9 cellular contexts compared by ENCODE assay signal in the genomic region with DNA sequence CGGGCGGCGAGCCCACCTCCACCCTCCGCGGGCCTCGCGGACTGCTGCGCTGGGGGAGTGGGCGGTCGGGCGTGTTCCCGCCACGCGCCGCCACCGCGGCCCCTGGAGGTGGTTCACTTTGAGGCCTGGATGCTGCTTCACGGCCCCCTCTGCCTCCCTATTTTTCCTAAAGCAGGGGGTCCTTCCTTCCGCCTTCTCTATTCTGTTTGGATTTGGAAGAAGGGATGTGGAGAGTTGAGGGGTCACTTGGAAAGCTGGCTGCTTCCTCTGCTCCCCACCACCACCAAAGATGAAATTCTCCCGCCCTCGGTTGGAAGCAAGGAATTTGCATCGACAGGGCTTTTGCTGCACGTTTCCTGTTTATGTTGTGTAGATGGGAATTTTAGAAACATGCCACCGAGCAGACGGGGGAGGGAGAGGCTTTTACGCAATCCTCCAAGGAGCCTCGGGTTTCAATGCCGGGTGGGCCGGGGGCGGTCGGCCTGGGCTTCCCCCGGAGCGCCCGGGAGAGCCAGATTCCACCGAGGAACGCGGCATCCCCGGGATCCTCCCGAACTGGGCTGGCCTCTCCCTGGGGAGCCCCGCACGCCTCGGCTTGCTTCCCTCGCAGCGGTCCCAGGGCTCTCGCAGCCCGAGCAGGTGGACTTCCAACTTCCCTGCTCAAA. TPM values are rescaled to one million over a fixed set of nuclear protein-coding genes. Genes with fewer than 3 reads are reported as not detected.
DNase-seq lines count a peak whose midpoint lies in the region; ATAC-seq, FAIRE-seq and TF ChIP-seq lines count a peak whose summit lies in the region.
"Had no signal": no experiment of that assay in that cellular context is flagged by ENCODE, and none has a peak within 500 bp of the region (broad histone marks: within the 10 kb centered on the region; RNA-seq: fewer than 3 reads in every experiment).

No MANE protein-coding gene starts in this region.

- H3K9me3 Mint-ChIP-seq in CD4-positive, CD25-positive, alpha-beta regulatory T cell = peaks cover 0 to 9% (median 0%) of the 10 kb centered on the region in 7 donors
- H3K9me3 Mint-ChIP-seq in activated naive CD8-positive, alpha-beta T cell (ENCODE audit: low read depth) = no peaks in the 10 kb centered on the region

- H3K36me3 ChIP-seq in CD4-positive, CD25-positive, alpha-beta regulatory T cell (ENCODE audit: control insufficient read depth, insufficient read depth, low read length) = no peaks in the 10 kb centered on the region
- H3K36me3 ChIP-seq in HUES6 (ENCODE audit: control insufficient read depth, insufficient read depth, low read length) (no peaks in the 10 kb centered on the region), pancreas (no peaks in the 10 kb centered on the region)

- H3K27ac ChIP-seq in CD4-positive, CD25-positive, alpha-beta regulatory T cell (ENCODE audit: insufficient read depth, low read length, poor library complexity, severe bottlenecking) = no peak overlapping the region
- H3K27ac ChIP-seq in HUES6 (ENCODE audit: low read depth, low read length) = peak overlapping the region; percentile 92
- peak overlapping the region; percentile 68 to 93 (median 84) for H3K27ac ChIP-seq in pancreas

- no peak for TF ChIP-seq CTCF in pancreas (IDR thresholded peaks at IDR 0.05)

- intact Hi-C loops in Right ventricle myocardium superior (cut with DNase I) (no loop called here), pancreas (cut with DNase I) (no loop called here)

- peaks cover 42% of the 10 kb centered on the region for H3K27me3 ChIP-seq in CD4-positive, CD25-positive, alpha-beta regulatory T cell (ENCODE audit: control insufficient read depth, insufficient read depth, low read length)
- H3K27me3 ChIP-seq in HUES6 (ENCODE audit: control insufficient read depth, insufficient read depth, low read length) = peaks cover 9% of the 10 kb centered on the region; the same call in 1 of the 2 replicates
- H3K27me3 ChIP-seq in pancreas = no peaks in the 10 kb centered on the region

- peak overlapping the region; percentile 46 for H3K4me3 ChIP-seq in CD4-positive, CD25-positive, alpha-beta regulatory T cell (ENCODE audit: low read depth, low read length)
- H3K4me3 ChIP-seq in HUES6 (ENCODE audit: low read depth, low read length) (peak overlapping the region; percentile 96), pancreas (peak overlapping the region; percentile 94 to 98 (median 96))

- H3K27me3 Mint-ChIP-seq in CD4-positive, CD25-positive, alpha-beta regulatory T cell = peaks cover 54% of the 10 kb centered on the region
- H3K27me3 Mint-ChIP-seq in activated naive CD8-positive, alpha-beta T cell = peaks cover 21% of the 10 kb centered on the region

- WGBS in pancreas, 2 donors = 4 to 5% methylated on average over 46 of the region's 46 CpGs

- H3K4me1 Mint-ChIP-seq in CD4-positive, CD25-positive, alpha-beta regulatory T cell = peaks cover 16 to 39% (median 28%) of the 10 kb centered on the region in 4 donors
- peaks cover 39% of the 10 kb centered on the region for H3K4me1 Mint-ChIP-seq in activated naive CD8-positive, alpha-beta T cell (ENCODE audit: low read depth)

- FAIRE-seq in pancreas (lab: Jason Lieb, UNC) = no peak
- FAIRE-seq: TTC549 had no signal

- H3K27ac Mint-ChIP-seq in CD4-positive, CD25-positive, alpha-beta regulatory T cell = peak overlapping the region in 2 of 3 donors; percentile 38 to 67
- H3K27ac Mint-ChIP-seq in activated naive CD8-positive, alpha-beta T cell = peak overlapping the region; percentile 30

- DNase-seq in CD4-positive, CD25-positive, alpha-beta regulatory T cell = no peak
- peak; percentile 58 for DNase-seq in Right ventricle myocardium superior
- DNase-seq in pancreas = peak; percentile 12 to 74 (median 38)
- DNase-seq in SKM-1 treated with dmso at 0.1 percent for 144 hours (lab: John Stamatoyannopoulos, UW; ENCODE audit: unreplicated experiment) = no peak
- DNase-seq in NCI-H128 (lab: John Stamatoyannopoulos, UW; ENCODE audit: unreplicated experiment) = no peak

- peak overlapping the region; percentile 83 to 88 (median 87) for H3K4me3 Mint-ChIP-seq in CD4-positive, CD25-positive, alpha-beta regulatory T cell
- peak overlapping the region; percentile 88 for H3K4me3 Mint-ChIP-seq in activated naive CD8-positive, alpha-beta T cell

- H3K4me1 ChIP-seq in CD4-positive, CD25-positive, alpha-beta regulatory T cell (ENCODE audit: control insufficient read depth, insufficient read depth, low read length, poor library complexity, severe bottlenecking) = peaks cover 17% of the 10 kb centered on the region
- H3K4me1 ChIP-seq in HUES6 (ENCODE audit: control insufficient read depth, insufficient read depth, low read length) = peaks cover 35% of the 10 kb centered on the region
- peaks cover 0 to 14% (median 0%) of the 10 kb centered on the region in 3 donors for H3K4me1 ChIP-seq in pancreas

- ATAC-seq in CD4-positive, CD25-positive, alpha-beta regulatory T cell (ENCODE audit: low read depth in 2 of 2) = no peak
- ATAC-seq in Right ventricle myocardium superior (ENCODE audit: poor library complexity) (peak; percentile 44), pancreas (peak; percentile 19 to 46 (median 38)), HG03135 (IDR thresholded peaks at IDR 0.05; ENCODE audit: unreplicated experiment) (no peak)

- H3K9ac ChIP-seq in HUES6 (ENCODE audit: low read length) = peak overlapping the region; percentile 83

- no peaks in the 10 kb centered on the region for H3K36me3 Mint-ChIP-seq in CD4-positive, CD25-positive, alpha-beta regulatory T cell
- peaks cover 5% of the 10 kb centered on the region for H3K36me3 Mint-ChIP-seq in activated naive CD8-positive, alpha-beta T cell

- no peaks in the 10 kb centered on the region for H3K9me3 ChIP-seq in CD4-positive, CD25-positive, alpha-beta regulatory T cell (ENCODE audit: control insufficient read depth in 2 of 2, low read length in 2 of 2)
- H3K9me3 ChIP-seq in HUES6 (ENCODE audit: control insufficient read depth, insufficient read depth, low read depth, low read length) (no peaks in the 10 kb centered on the region), pancreas (no peaks in the 10 kb centered on the region)

RNA-seq across cellular contexts. Expression of gene SBF2, which starts 0.4 kb away (rescaled TPM):
- total RNA-seq in CD4-positive, CD25-positive, alpha-beta regulatory T cell = 5.5 TPM
- polyA plus RNA-seq in CD4-positive, CD25-positive, alpha-beta regulatory T cell = 1 to 10 TPM; 1.1 to 2.1 (median 1.7) TPM
- total RNA-seq in Right ventricle myocardium superior (18.3 TPM), pancreas (10 to 100 TPM in 3 of 6 donors, 1 to 10 TPM in 3; 7.8 to 21.8 (median 10.3) TPM)
- polyA plus RNA-seq in pancreas = 10 to 100 TPM in 1 of 2 donors, 1 to 10 TPM in 1; 4.6 to 11.2 TPM

RNA-seq across cellular contexts. Expression of gene ADM, which starts 10.5 kb away (rescaled TPM):
- total RNA-seq in CD4-positive, CD25-positive, alpha-beta regulatory T cell = 0.39 TPM
- polyA plus RNA-seq in CD4-positive, CD25-positive, alpha-beta regulatory T cell = not detected
- total RNA-seq in Right ventricle myocardium superior = 10.3 TPM
- total RNA-seq in pancreas = 1 to 10 TPM; 4.1 to 8.4 (median 7.0) TPM
- polyA plus RNA-seq in pancreas = 10 to 100 TPM; 10.8 to 20.0 TPM

Comparison
In these comparisons a context has a peak if more than half of its experiments do, and no peak if none do; other contexts are left out.
1. ATAC-seq: peak in Right ventricle myocardium superior (single experiment) and pancreas (4 of 4); none in CD4-positive, CD25-positive, alpha-beta regulatory T cell (0 of 2) and HG03135 (single experiment).
2. DNase-seq: peak in Right ventricle myocardium superior (single experiment) and pancreas (6 of 6); none in CD4-positive, CD25-positive, alpha-beta regulatory T cell (0 of 3), SKM-1 treated with dmso at 0.1 percent for 144 hours (single experiment) and NCI-H128 (single experiment).
3. H3K4me3 ChIP-seq: peak in every context shown above with its lines; median percentile 96 in HUES6; 96 in pancreas; 46 in CD4-positive, CD25-positive, alpha-beta regulatory T cell.